1 cellular context compared by ENCODE assay signal in genomic region chr9:83956288-83957028, GRCh38.
TF ChIP-seq lines count a peak whose summit lies in the region.

No MANE protein-coding gene starts in this region.

TF ChIP-seq in WTC11, 78 proteins besides CTCF, POLR2A, EP300 and RAD21 (continued from another document):
- TF ChIP-seq HMGXB4 (CRISPR knock-in tag; IDR thresholded peaks at IDR 0.05) (no peak), FOXP4 (CRISPR knock-in tag; IDR thresholded peaks at IDR 0.05) (no peak), FOXP1 (CRISPR knock-in tag; IDR thresholded peaks at IDR 0.05; ENCODE audit: borderline replicate concordance) (no peak), ZSCAN18 (CRISPR knock-in tag; IDR thresholded peaks at IDR 0.05) (no peak), JAZF1 (CRISPR knock-in tag; IDR thresholded peaks at IDR 0.05) (no peak), NR2C2 (CRISPR knock-in tag; IDR thresholded peaks at IDR 0.05) (no peak), MLX (CRISPR knock-in tag; IDR thresholded peaks at IDR 0.05) (no peak), ZNF317 (CRISPR knock-in tag; IDR thresholded peaks at IDR 0.05; ENCODE audit: borderline replicate concordance, low read depth) (no peak)
TF ChIP-seq in WTC11: peak in this region for 0.
